1 cellular context compared by ENCODE assay signal in genomic region chr3:98514948-98515347, GRCh38.
TF ChIP-seq lines count a peak whose summit lies in the region.

No MANE protein-coding gene starts in this region.

TF ChIP-seq in HEK293, 187 proteins besides CTCF, POLR2A, EP300 and RAD21:
- TF ChIP-seq PRDM6 (tag by site-specific recombination; IDR thresholded peaks at IDR 0.05) (0 out of 2 replicates have a peak, but pooled peaks have one; percentile 14), ZNF610 (tag by site-specific recombination; IDR thresholded peaks at IDR 0.05; ENCODE audit: borderline replicate concordance) (no peak)
